ENCODE assay signal across 19 cellular contexts in the genomic region with DNA sequence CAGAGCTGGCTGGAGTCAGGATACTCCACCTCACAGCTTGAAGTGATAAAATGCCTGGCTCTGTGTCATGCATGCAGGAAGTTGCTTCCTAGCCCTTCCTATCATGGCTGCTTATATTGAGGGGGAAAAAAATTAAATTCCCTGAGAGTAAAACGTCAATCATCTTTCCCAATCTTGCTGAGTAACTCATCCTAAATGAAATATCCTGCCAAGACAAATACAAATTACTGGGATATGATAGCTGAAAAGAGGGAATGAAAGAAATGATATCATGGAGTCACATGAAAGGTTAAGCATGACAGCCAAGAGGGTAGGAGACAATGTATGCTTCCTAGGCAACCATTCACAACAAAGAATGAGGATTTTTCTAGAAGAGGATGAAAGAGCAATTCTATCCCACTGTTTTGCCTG.
DNase-seq lines count a peak whose midpoint lies in the region; ATAC-seq and TF ChIP-seq lines count a peak whose summit lies in the region.
"Had no signal": no experiment of that assay in that cellular context is flagged by ENCODE, and none has a peak within 500 bp of the region (broad histone marks: within the 10 kb centered on the region; RNA-seq: fewer than 3 reads in every experiment).

No MANE protein-coding gene starts in this region.

- H3K9me2 ChIP-seq in GM23338 (ENCODE audit: insufficient read depth), result no peaks in the 10 kb centered on the region

- H3K79me2 ChIP-seq in GM23338 (replicated peaks; ENCODE audit: insufficient read depth), result no peaks in the 10 kb centered on the region

- no peak overlapping the region for H3K9ac ChIP-seq in neuronal stem cell (ENCODE audit: low read depth, low read length, poor library complexity)

- H4K8ac ChIP-seq in neuronal stem cell (ENCODE audit: low read depth, low read length), result no peak overlapping the region

- peaks cover 4% of the 10 kb centered on the region; the same call in 2 of the 3 replicates for H3K4me1 Mint-ChIP-seq in GM23338
- H3K4me1 Mint-ChIP-seq in glutamatergic neuron (ENCODE audit: low read depth, unreplicated experiment), result no peaks in the 10 kb centered on the region

- H3K36me3 ChIP-seq in GM23338 (ENCODE audit: insufficient read depth) (no peaks in the 10 kb centered on the region), neuronal stem cell (replicated peaks in 1 of 2; ENCODE audit: control insufficient read depth in 2 of 2, insufficient read depth in 2 of 2, low read length in 2 of 2) (no peaks in the 10 kb centered on the region)
- H3K36me3 ChIP-seq: cardiac muscle cell, HAP-1, heart right ventricle, prostate gland had no signal

- H3F3A ChIP-seq in GM23338 (replicated peaks; ENCODE audit: low read depth), result no peaks in the 10 kb centered on the region

- H3K27ac ChIP-seq in GM23338 (ENCODE audit: low read depth), result no peak overlapping the region
- no peak overlapping the region for H3K27ac ChIP-seq in RWPE1
- H3K27ac ChIP-seq in neuronal stem cell (replicated peaks; ENCODE audit: low read length), result no peak overlapping the region
- H3K27ac ChIP-seq: cardiac muscle cell, prostate gland had no signal

- H3K27me3 Mint-ChIP-seq in GM23338 (ENCODE audit: insufficient read depth, low read depth, poor library complexity) (peaks cover 1% of the 10 kb centered on the region), glutamatergic neuron (ENCODE audit: unreplicated experiment) (no peaks in the 10 kb centered on the region)

- no peak overlapping the region for H3K18ac ChIP-seq in neuronal stem cell (ENCODE audit: low read length)

- H2BK15ac ChIP-seq in neuronal stem cell (ENCODE audit: low read length), result no peak overlapping the region

- H3K79me1 ChIP-seq in neuronal stem cell (ENCODE audit: low read depth, low read length), result no peaks in the 10 kb centered on the region

- H3K23ac ChIP-seq in neuronal stem cell (ENCODE audit: low read depth, low read length, poor library complexity), result no peak overlapping the region

- POLR2A ChIA-PET in RWPE1 (lab: Yijun Ruan, JAX; ENCODE audit: low non-redundant PET), result no interaction called here

- peak; percentile 12 for DNase-seq in GM23338 (ENCODE audit: low spot score)
- peak; percentile 12 for DNase-seq in RWPE1 (ENCODE audit: low spot score)
- peak; percentile 75 for DNase-seq in fibroblast of gingiva (ENCODE audit: low read depth)
- DNase-seq in neuronal stem cell (ENCODE audit: low spot score), result no peak
- DNase-seq in NCI-H526 treated with DMSO at 0.1 percent for 48 hours (lab: John Stamatoyannopoulos, UW), result no peak
- no peak for DNase-seq in NCI-H2196 treated with DMSO at 0.1 percent for 48 hours (lab: John Stamatoyannopoulos, UW; ENCODE audit: unreplicated experiment)
- no peak for DNase-seq in glutamatergic neuron
- DNase-seq in COLO668 (lab: John Stamatoyannopoulos, UW; ENCODE audit: unreplicated experiment), result no peak
- DNase-seq: activated naive CD4-positive, alpha-beta T cell treated with Interleukin-2 at 50 U/mL for 16 hours; C1 segment of cervical spinal cord; heart right ventricle; KBM-7; kidney glomerular epithelial cell; NCI-H1436; stimulated activated CD4-positive, alpha-beta T cell treated with anti-CD3 and anti-CD28 coated beads, Interleukin-15, amount 100 ng/mL, for 24 hours had no signal

- H3K14ac ChIP-seq in neuronal stem cell (ENCODE audit: low read length), result no peak overlapping the region

- WGBS in neuronal stem cell (ENCODE audit: extremely low coverage in 2 of 2, insufficient read length in 2 of 2, insufficient replicate concordance in 1 of 2), 2 donors, result no CpG with 5 or more reads among the region's 1 CpG

- H3K36me3 Mint-ChIP-seq in GM23338 (ENCODE audit: low read depth) (no peaks in the 10 kb centered on the region), glutamatergic neuron (ENCODE audit: unreplicated experiment) (no peaks in the 10 kb centered on the region)
- H3K36me3 Mint-ChIP-seq: WTC11 had no signal

- no peaks in the 10 kb centered on the region for H4K20me1 ChIP-seq in GM23338 (replicated peaks; ENCODE audit: insufficient read depth)

- no peak overlapping the region for H2AK5ac ChIP-seq in neuronal stem cell (ENCODE audit: low read depth, low read length)

- H3K4me2 ChIP-seq in GM23338 (no peak overlapping the region), neuronal stem cell (ENCODE audit: insufficient read depth, low read length, poor library complexity, severe bottlenecking) (no peak overlapping the region)

- H3K27me3 ChIP-seq in GM23338 (ENCODE audit: insufficient read depth) (no peaks in the 10 kb centered on the region), neuronal stem cell (ENCODE audit: control insufficient read depth in 3 of 3, insufficient read depth in 3 of 3, low read depth in 1 of 3, low read length in 3 of 3) (no peaks in the 10 kb centered on the region)
- H3K27me3 ChIP-seq: cardiac muscle cell, heart right ventricle had no signal

- no peak overlapping the region for H3K4ac ChIP-seq in neuronal stem cell (ENCODE audit: low read length)

- H3K4me3 ChIP-seq in GM23338, result no peak overlapping the region
- no peak overlapping the region for H3K4me3 ChIP-seq in neuronal stem cell (ENCODE audit: low read length in 2 of 2)
- H3K4me3 ChIP-seq: cardiac muscle cell, HAP-1, heart right ventricle, prostate gland had no signal

- H2AFZ ChIP-seq in GM23338 (peak overlapping the region; percentile 1; the same call in 1 of the 2 replicates), neuronal stem cell (ENCODE audit: low read length) (peak overlapping the region; percentile 68)

- H4K91ac ChIP-seq in neuronal stem cell (ENCODE audit: low read depth, low read length, poor library complexity), result no peak overlapping the region

- H2BK5ac ChIP-seq in neuronal stem cell (ENCODE audit: low read length), result no peak overlapping the region

- no peak overlapping the region for H2BK12ac ChIP-seq in neuronal stem cell (ENCODE audit: low read length)

- CTCF ChIA-PET in RWPE1 (lab: Yijun Ruan, JAX), result no interaction called here

- no peaks in the 10 kb centered on the region for H3K9me3 ChIP-seq in neuronal stem cell (replicated peaks in 1 of 2; ENCODE audit: control insufficient read depth in 2 of 2, insufficient read depth in 1 of 2, low read depth in 1 of 2, low read length in 2 of 2)
- H3K9me3 ChIP-seq: HAP-1, heart right ventricle, prostate gland had no signal

- H3K9me3 Mint-ChIP-seq in GM23338 (no peaks in the 10 kb centered on the region), glutamatergic neuron (ENCODE audit: unreplicated experiment) (no peaks in the 10 kb centered on the region)
- H3K9me3 Mint-ChIP-seq: WTC11 had no signal

- no peak overlapping the region for H2BK120ac ChIP-seq in neuronal stem cell (ENCODE audit: low read depth, low read length)

- no peak overlapping the region for H3K4me3 Mint-ChIP-seq in GM23338
- H3K4me3 Mint-ChIP-seq in glutamatergic neuron (ENCODE audit: unreplicated experiment), result no peak overlapping the region
- H3K4me3 Mint-ChIP-seq: WTC11 had no signal

- ATAC-seq in GM23338, result no peak
- ATAC-seq: WTC11 had no signal

- no peak for TF ChIP-seq CTCF in GM23338 (conservative IDR thresholded peaks at IDR 0.05; ENCODE audit: low read depth in 2 of 2)
- no peak for TF ChIP-seq CTCF in RWPE1 (conservative IDR thresholded peaks at IDR 0.05; ENCODE audit: low read depth)
- TF ChIP-seq CTCF in glutamatergic neuron (IDR thresholded peaks at IDR 0.05; ENCODE audit: partially characterized antibody, unreplicated experiment), result no peak

- H3K27ac Mint-ChIP-seq in GM23338, result peak overlapping the region; percentile 63
- H3K27ac Mint-ChIP-seq in glutamatergic neuron (ENCODE audit: unreplicated experiment), result no peak overlapping the region
- H3K27ac Mint-ChIP-seq: WTC11 had no signal

- no peaks in the 10 kb centered on the region for H3K4me1 ChIP-seq in GM23338 (ENCODE audit: insufficient read depth)
- peaks cover 0 to 8% of the 10 kb centered on the region in 2 donors for H3K4me1 ChIP-seq in neuronal stem cell (ENCODE audit: control insufficient read depth in 2 of 2, insufficient read depth in 1 of 2, low read depth in 1 of 2, low read length in 2 of 2)
- H3K4me1 ChIP-seq: HAP-1, prostate gland had no signal

TF ChIP-seq in GM23338, 12 proteins besides CTCF, POLR2A, EP300 and RAD21 (continues in another document):
- TF ChIP-seq JUNB (IDR thresholded peaks at IDR 0.05; ENCODE audit: unreplicated experiment), result no peak
- TF ChIP-seq NANOG (IDR thresholded peaks at IDR 0.05; ENCODE audit: borderline replicate concordance), result no peak
- TF ChIP-seq ZNF331 (CRISPR knock-in tag; IDR thresholded peaks at IDR 0.05; ENCODE audit: low read depth), result no peak
- TF ChIP-seq POLR2AphosphoS5 (IDR thresholded peaks at IDR 0.05; ENCODE audit: low read depth), result no peak
- TF ChIP-seq ZNF114 (CRISPR knock-in tag; IDR thresholded peaks at IDR 0.05), result no peak
- TF ChIP-seq EZH2 (IDR thresholded peaks at IDR 0.05; ENCODE audit: low read depth, unreplicated experiment), result no peak
- TF ChIP-seq EZH2phosphoT487 (IDR thresholded peaks at IDR 0.05; ENCODE audit: unreplicated experiment), result no peak

Comparison
In these comparisons a context has a peak if more than half of its experiments do, and no peak if none do; other contexts are left out.
1. DNase-seq: peak in GM23338 (single experiment), RWPE1 (single experiment) and fibroblast of gingiva (single experiment); none in neuronal stem cell (single experiment), NCI-H526 treated with DMSO at 0.1 percent for 48 hours (single experiment), NCI-H2196 treated with DMSO at 0.1 percent for 48 hours (single experiment), glutamatergic neuron (single experiment) and COLO668 (single experiment).